Comparison of ENCODE assay signal across 8 cellular contexts in the genomic region with DNA sequence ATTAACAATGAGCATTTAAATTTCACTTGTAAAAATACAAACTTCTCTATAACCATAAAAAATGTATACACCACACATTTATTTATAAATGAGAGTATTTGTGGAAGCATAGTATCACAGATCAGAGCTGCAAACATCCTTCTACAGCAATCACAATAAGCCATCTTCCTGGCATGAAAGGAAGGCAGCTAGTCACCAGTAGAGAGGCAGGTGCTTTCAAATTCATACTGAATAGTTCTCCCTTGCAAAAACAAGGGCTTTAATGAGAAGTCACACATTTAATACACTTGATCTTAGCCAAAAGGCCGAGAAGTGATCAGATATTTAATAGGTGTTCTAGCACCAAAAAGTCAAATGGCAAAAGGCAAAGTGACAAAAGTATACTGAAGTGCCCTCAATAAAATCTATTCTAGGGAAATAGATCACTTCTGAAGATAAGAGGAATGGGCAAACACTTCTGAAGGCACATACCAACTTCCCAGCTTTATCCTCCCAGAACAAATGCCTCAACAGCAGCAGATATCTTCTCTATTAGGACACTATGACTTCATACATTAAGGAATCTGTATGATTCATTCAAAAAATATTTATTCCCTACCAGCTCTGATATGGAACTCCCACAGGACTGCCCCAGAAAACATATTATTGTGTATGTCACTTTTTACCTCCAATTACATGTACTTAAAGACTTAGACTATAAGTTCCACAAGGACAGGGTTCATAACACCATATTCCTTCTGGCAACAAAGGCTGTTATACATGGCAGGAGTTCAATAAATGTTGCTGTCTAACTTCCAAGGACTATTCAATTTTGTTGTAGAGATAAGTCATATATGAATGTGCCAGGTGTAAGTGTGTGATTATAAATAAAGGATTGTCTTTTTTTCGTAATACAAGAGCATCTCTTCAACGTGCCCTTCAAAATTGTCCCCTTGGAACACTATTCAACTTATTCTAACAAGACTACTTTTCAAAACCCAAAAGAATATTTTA. TPM values are rescaled to one million over a fixed set of nuclear protein-coding genes. Genes with fewer than 3 reads are reported as not detected.
DNase-seq lines count a peak whose midpoint lies in the region; TF ChIP-seq lines count a peak whose summit lies in the region.

No MANE protein-coding gene starts in this region.

- H3K4me1 ChIP-seq in PC-9 (replicated peaks; ENCODE audit: insufficient read depth) (peaks cover 29% of the 10 kb centered on the region), osteoblast (ENCODE audit: insufficient read depth, low read length) (peaks cover 20% of the 10 kb centered on the region)

- H3K9me2 ChIP-seq in PC-9 (ENCODE audit: insufficient read depth) = no peaks in the 10 kb centered on the region

- H3K27ac ChIP-seq in PC-9 (peak overlapping the region; percentile 65), osteoblast (ENCODE audit: low read depth, low read length) (peak overlapping the region; percentile 64)

- H3K4me3 ChIP-seq in PC-9 (no peak overlapping the region), epithelial cell of proximal tubule (ENCODE audit: low read depth, low read length) (no peak overlapping the region), osteoblast (ENCODE audit: insufficient read depth, low read length) (no peak overlapping the region)

- TF ChIP-seq CTCF in PC-9 (conservative IDR thresholded peaks at IDR 0.05) = no peak
- TF ChIP-seq CTCF in epithelial cell of proximal tubule (conservative IDR thresholded peaks at IDR 0.05; ENCODE audit: low read depth, low read length) = no peak
- TF ChIP-seq CTCF in osteoblast (IDR thresholded peaks at IDR 0.05; ENCODE audit: extremely low read depth, low read depth, low read length) = no peak
- no peak for TF ChIP-seq CTCF in endothelial cell (IDR thresholded peaks at IDR 0.05; ENCODE audit: unreplicated experiment)

- H3K27me3 ChIP-seq in PC-9 (ENCODE audit: insufficient read depth, low read depth) (no peaks in the 10 kb centered on the region), osteoblast (ENCODE audit: insufficient read depth, low read length) (no peaks in the 10 kb centered on the region)

- no peak overlapping the region for H2AFZ ChIP-seq in PC-9
- H2AFZ ChIP-seq in osteoblast (ENCODE audit: low read length) = no peak overlapping the region

- no peaks in the 10 kb centered on the region for H3K9me3 Mint-ChIP-seq in activated T-helper 1 cell treated with anti-CD3 and anti-CD28 coated beads, Interleukin-12 subunit alpha, Interleukin-12 subunit beta, Interleukin-2, Interleukin-4 antibody, amounts not matched to agents 30 ng/mL and 10 ng/mL and 1 ng/mL, durations not matched to agents 14 hours and 24 hours and 36 hours
- no peaks in the 10 kb centered on the region for H3K9me3 Mint-ChIP-seq in endothelial cell (ENCODE audit: unreplicated experiment)

- H3K27ac Mint-ChIP-seq in activated T-helper 1 cell treated with anti-CD3 and anti-CD28 coated beads, Interleukin-12 subunit alpha, Interleukin-12 subunit beta, Interleukin-2, Interleukin-4 antibody, amounts not matched to agents 30 ng/mL and 10 ng/mL and 1 ng/mL, durations not matched to agents 14 hours and 24 hours and 36 hours = no peak overlapping the region
- H3K27ac Mint-ChIP-seq in endothelial cell (ENCODE audit: unreplicated experiment) = no peak overlapping the region

- no peaks in the 10 kb centered on the region for H3K9me3 ChIP-seq in PC-9 (ENCODE audit: insufficient read depth, low read depth)
- no peaks in the 10 kb centered on the region for H3K9me3 ChIP-seq in osteoblast (ENCODE audit: low read depth, low read length)

- H3K27me3 Mint-ChIP-seq in activated T-helper 1 cell treated with anti-CD3 and anti-CD28 coated beads, Interleukin-12 subunit alpha, Interleukin-12 subunit beta, Interleukin-2, Interleukin-4 antibody, amounts not matched to agents 30 ng/mL and 10 ng/mL and 1 ng/mL, durations not matched to agents 14 hours and 24 hours and 36 hours (ENCODE audit: insufficient read depth) = no peaks in the 10 kb centered on the region
- H3K27me3 Mint-ChIP-seq in endothelial cell (ENCODE audit: unreplicated experiment) = no peaks in the 10 kb centered on the region

- H3K4me3 Mint-ChIP-seq in activated T-helper 1 cell treated with anti-CD3 and anti-CD28 coated beads, Interleukin-12 subunit alpha, Interleukin-12 subunit beta, Interleukin-2, Interleukin-4 antibody, amounts not matched to agents 30 ng/mL and 10 ng/mL and 1 ng/mL, durations not matched to agents 14 hours and 24 hours and 36 hours = no peak overlapping the region
- no peak overlapping the region for H3K4me3 Mint-ChIP-seq in endothelial cell (ENCODE audit: unreplicated experiment)

- BruUV-seq in PC-9 (replicated peaks; lab: Mats Ljungman, UMichigan) = TSS peak; percentile 73

- H3K4me2 ChIP-seq in PC-9 = peak overlapping the region; percentile 50
- peak overlapping the region; percentile 51 for H3K4me2 ChIP-seq in osteoblast (ENCODE audit: insufficient read depth, low read length)

- intact Hi-C loops in PC-9 (cut with micrococcal nuclease; ENCODE audit: unreplicated experiment) = no loop called here
- intact Hi-C loops in activated T-helper 1 cell treated with anti-CD3 and anti-CD28 coated beads, Interleukin-12 subunit alpha, Interleukin-12 subunit beta, Interleukin-2, Interleukin-4 antibody, amounts not matched to agents 30 ng/mL and 10 ng/mL and 1 ng/mL, durations not matched to agents 14 hours and 24 hours and 36 hours (cut with micrococcal nuclease) = no loop called here

- H4K20me1 ChIP-seq in PC-9 (ENCODE audit: insufficient read depth) (no peaks in the 10 kb centered on the region), osteoblast (ENCODE audit: insufficient read depth, low read length) (no peaks in the 10 kb centered on the region)

- H3K36me3 ChIP-seq in PC-9 (ENCODE audit: low read depth) (peaks cover 5% of the 10 kb centered on the region; the same call in 1 of the 2 replicates), osteoblast (ENCODE audit: insufficient read depth, low read length) (peaks cover 3% of the 10 kb centered on the region)

- CTCF ChIA-PET in PC-9 (lab: Charles Lee) = no interaction called here

- POLR2A ChIA-PET in PC-9 (lab: Charles Lee; ENCODE audit: unreplicated experiment) = interaction anchor here (0.6 kb wide), 1 partner anchor 71 kb away, joined by 5 read pairs; no protein-coding TSS in a partner anchor

- peaks cover 9% of the 10 kb centered on the region for H3K36me3 Mint-ChIP-seq in activated T-helper 1 cell treated with anti-CD3 and anti-CD28 coated beads, Interleukin-12 subunit alpha, Interleukin-12 subunit beta, Interleukin-2, Interleukin-4 antibody, amounts not matched to agents 30 ng/mL and 10 ng/mL and 1 ng/mL, durations not matched to agents 14 hours and 24 hours and 36 hours (ENCODE audit: low read depth)
- H3K36me3 Mint-ChIP-seq in endothelial cell (ENCODE audit: low read depth, unreplicated experiment) = no peaks in the 10 kb centered on the region

- no peaks in the 10 kb centered on the region for H3K4me1 Mint-ChIP-seq in activated T-helper 1 cell treated with anti-CD3 and anti-CD28 coated beads, Interleukin-12 subunit alpha, Interleukin-12 subunit beta, Interleukin-2, Interleukin-4 antibody, amounts not matched to agents 30 ng/mL and 10 ng/mL and 1 ng/mL, durations not matched to agents 14 hours and 24 hours and 36 hours (ENCODE audit: low read depth)
- peaks cover 20% of the 10 kb centered on the region for H3K4me1 Mint-ChIP-seq in endothelial cell (ENCODE audit: unreplicated experiment)

- H3F3A ChIP-seq in PC-9 (ENCODE audit: insufficient read depth, low read depth) = peaks cover 28% of the 10 kb centered on the region; the same call in 1 of the 2 replicates

- H3K79me2 ChIP-seq in PC-9 (ENCODE audit: low read depth) = peaks cover 27% of the 10 kb centered on the region
- H3K79me2 ChIP-seq in osteoblast (ENCODE audit: insufficient read depth, low read length) = peaks cover 75% of the 10 kb centered on the region

- DNase-seq in DMS53 treated with DMSO at 0.1 percent for 48 hours (lab: John Stamatoyannopoulos, UW; ENCODE audit: unreplicated experiment) (peak; percentile 33), PC-9 (peak; percentile 31 to 90), epithelial cell of proximal tubule (ENCODE audit: low read depth) (peak; percentile 74), osteoblast (ENCODE audit: insufficient read length, low spot score, missing footprints) (peak; percentile 79), NCI-H748 treated with DMSO at 0.1 percent for 48 hours (lab: John Stamatoyannopoulos, UW) (no peak), endothelial cell (ENCODE audit: low spot score) (no peak)
- DNase-seq in activated T-helper 1 cell treated with anti-CD3 and anti-CD28 coated beads, Interleukin-12 subunit alpha, Interleukin-12 subunit beta, Interleukin-2, Interleukin-4 antibody, amounts not matched to agents 30 ng/mL and 10 ng/mL and 1 ng/mL, durations not matched to agents 14 hours and 24 hours and 36 hours (ENCODE audit: low spot score) = no peak
- no peak for DNase-seq in stimulated activated CD4-positive, alpha-beta T cell treated with anti-CD3 and anti-CD28 coated beads, Interleukin-4, amount 100 ng/mL, for 4 hours

RNA-seq across cellular contexts. Expression of gene MAPKAP1, which starts 31.7 kb away (rescaled TPM):
- total RNA-seq in PC-9 (2021) (112 and 115 TPM in 2 replicates), epithelial cell of proximal tubule (97.7 and 100 TPM in 2 replicates), osteoblast (72.4 and 75.4 TPM in 2 replicates), endothelial cell (ENCODE audit: unreplicated experiment) (74.6 TPM)
- total RNA-seq in activated T-helper 1 cell treated with anti-CD3 and anti-CD28 coated beads, Interleukin-12 subunit alpha, Interleukin-12 subunit beta, Interleukin-2, Interleukin-4 antibody, amounts not matched to agents 30 ng/mL and 10 ng/mL and 1 ng/mL, durations not matched to agents 14 hours and 24 hours and 36 hours = 103 and 108 TPM in 2 replicates

Comparison
In these comparisons a context has a peak if more than half of its experiments do, and no peak if none do; other contexts are left out.
1. DNase-seq: peak in DMS53 treated with DMSO at 0.1 percent for 48 hours (single experiment), PC-9 (2 of 2), epithelial cell of proximal tubule (single experiment) and osteoblast (single experiment); none in activated T-helper 1 cell treated with anti-CD3 and anti-CD28 coated beads, Interleukin-12 subunit alpha, Interleukin-12 subunit beta, Interleukin-2, Interleukin-4 antibody, amounts not matched to agents 30 ng/mL and 10 ng/mL and 1 ng/mL, durations not matched to agents 14 hours and 24 hours and 36 hours (single experiment), stimulated activated CD4-positive, alpha-beta T cell treated with anti-CD3 and anti-CD28 coated beads, Interleukin-4, amount 100 ng/mL, for 4 hours (0 of 2), NCI-H748 treated with DMSO at 0.1 percent for 48 hours (single experiment) and endothelial cell (single experiment).